In genomic region chr2:73971722-73972121, GRCh38 we compare ENCODE assay signal across 14 cellular contexts. TPM values are rescaled to one million over a fixed set of nuclear protein-coding genes. Genes with fewer than 3 reads are reported as not detected.
DNase-seq lines count a peak whose midpoint lies in the region; ATAC-seq and TF ChIP-seq lines count a peak whose summit lies in the region.
"Had no signal": no experiment of that assay in that cellular context is flagged by ENCODE, and none has a peak within 500 bp of the region (broad histone marks: within the 10 kb centered on the region; RNA-seq: fewer than 3 reads in every experiment).

No MANE protein-coding gene starts in this region.

- H3K27me3 ChIP-seq in Karpas-422 (ENCODE audit: low read length) = no peaks in the 10 kb centered on the region
- H3K27me3 ChIP-seq: left lung had no signal

- no peak overlapping the region for H3K9ac ChIP-seq in Karpas-422 (ENCODE audit: low read length)

- H3K36me3 ChIP-seq in mucosa of descending colon (ENCODE audit: low read depth) = no peaks in the 10 kb centered on the region
- no peaks in the 10 kb centered on the region for H3K36me3 ChIP-seq in Karpas-422 (ENCODE audit: insufficient read depth, low read length)
- H3K36me3 ChIP-seq: left lung, thoracic aorta had no signal

- H3K4me2 ChIP-seq in Karpas-422 (ENCODE audit: low read depth, low read length, poor library complexity, severe bottlenecking) = no peak overlapping the region

- peak overlapping the region; percentile 53 for H3K4me3 Mint-ChIP-seq in activated CD8-positive, alpha-beta T cell treated with anti-CD3 and anti-CD28 coated beads, Interleukin-2, amount 10 ng/mL, durations not matched to agents 7 days and 5 days

- DNase-seq in DMS153 treated with DMSO at 0.1 percent for 48 hours (lab: John Stamatoyannopoulos, UW; ENCODE audit: unreplicated experiment) (peak; percentile 3), DMS153 (lab: John Stamatoyannopoulos, UW) (no peak), GM04503 (ENCODE audit: low read depth) (peak; percentile 30), mucosa of descending colon (no peak), D341Med (ENCODE audit: low spot score) (no peak), Karpas-422 (no peak)
- no peak for DNase-seq in activated CD8-positive, alpha-beta T cell treated with anti-CD3 and anti-CD28 coated beads, Interleukin-2, amount 10 ng/mL, durations not matched to agents 7 days and 5 days
- DNase-seq: NCI-H187 treated with DMSO at 0.1 percent for 48 hours, NCI-H82, SIG-M5 had no signal

- H3K4me1 Mint-ChIP-seq in activated CD8-positive, alpha-beta T cell treated with anti-CD3 and anti-CD28 coated beads, Interleukin-2, amount 10 ng/mL, durations not matched to agents 7 days and 5 days (ENCODE audit: low read depth) = peaks cover 63% of the 10 kb centered on the region

- H3K36me3 Mint-ChIP-seq in activated CD8-positive, alpha-beta T cell treated with anti-CD3 and anti-CD28 coated beads, Interleukin-2, amount 10 ng/mL, durations not matched to agents 7 days and 5 days (ENCODE audit: low read depth) = no peaks in the 10 kb centered on the region

- H3K4me1 ChIP-seq in mucosa of descending colon (ENCODE audit: low read depth) (peaks cover 20% of the 10 kb centered on the region), Karpas-422 (ENCODE audit: low read length) (peaks cover 21% of the 10 kb centered on the region)

- no peak overlapping the region for H2AFZ ChIP-seq in Karpas-422 (ENCODE audit: low read length)

- no peak for TF ChIP-seq CTCF in mucosa of descending colon (IDR thresholded peaks at IDR 0.05)

- POLR2A ChIA-PET in activated CD8-positive, alpha-beta T cell treated with anti-CD3 and anti-CD28 coated beads, Interleukin-2, amount 10 ng/mL, durations not matched to agents 7 days and 5 days (lab: Charles Lee) = interaction anchor here (0.6 to 3.5 kb wide), 10 partner anchors 7 to 558 kb away, joined by 3 to 27 read pairs (median 3); partner anchors contain the start of genes AUP1, DGUOK, HTRA2 and MOB1A

- H3K79me2 ChIP-seq in Karpas-422 (ENCODE audit: low read length) = no peaks in the 10 kb centered on the region

- peaks cover 12% of the 10 kb centered on the region; the same call in 1 of the 2 replicates for H4K20me1 ChIP-seq in Karpas-422 (ENCODE audit: insufficient read depth, low read depth, low read length)

- H3K27ac Mint-ChIP-seq in activated CD8-positive, alpha-beta T cell treated with anti-CD3 and anti-CD28 coated beads, Interleukin-2, amount 10 ng/mL, durations not matched to agents 7 days and 5 days = peak overlapping the region; percentile 87

- intact Hi-C loops in mucosa of descending colon (cut with DNase I, micrococcal nuclease) = no loop called here

- H3K9me3 ChIP-seq in mucosa of descending colon (no peaks in the 10 kb centered on the region), Karpas-422 (ENCODE audit: low read length) (no peaks in the 10 kb centered on the region)
- H3K9me3 ChIP-seq: left lung, thoracic aorta had no signal

- no peaks in the 10 kb centered on the region for H3K27me3 Mint-ChIP-seq in activated CD8-positive, alpha-beta T cell treated with anti-CD3 and anti-CD28 coated beads, Interleukin-2, amount 10 ng/mL, durations not matched to agents 7 days and 5 days (ENCODE audit: low read depth)

- CTCF ChIA-PET in activated CD8-positive, alpha-beta T cell treated with anti-CD3 and anti-CD28 coated beads, Interleukin-2, amount 10 ng/mL, durations not matched to agents 7 days and 5 days (lab: Charles Lee) = interaction anchor here (1.0 to 2.9 kb wide), 6 partner anchors 9 to 180 kb away, joined by 3 to 10 read pairs (median 5); no protein-coding TSS in a partner anchor

- no peak for ATAC-seq in activated CD8-positive, alpha-beta T cell treated with anti-CD3 and anti-CD28 coated beads, Interleukin-2, amount 10 ng/mL, durations not matched to agents 7 days and 5 days
- peak; percentile 37 for ATAC-seq in mucosa of descending colon
- ATAC-seq in GM21423 (IDR thresholded peaks at IDR 0.05; ENCODE audit: unreplicated experiment) = no peak

- H3K9me2 ChIP-seq in Karpas-422 (replicated peaks; ENCODE audit: insufficient read depth, low read length) = no peaks in the 10 kb centered on the region

- no peaks in the 10 kb centered on the region for H3K9me3 Mint-ChIP-seq in activated CD8-positive, alpha-beta T cell treated with anti-CD3 and anti-CD28 coated beads, Interleukin-2, amount 10 ng/mL, durations not matched to agents 7 days and 5 days (ENCODE audit: insufficient read depth)

- no peak overlapping the region for H3K27ac ChIP-seq in Karpas-422 (ENCODE audit: low read length)
- H3K27ac ChIP-seq: 22Rv1 had no signal

- H3K4me3 ChIP-seq in mucosa of descending colon (no peak overlapping the region), Karpas-422 (ENCODE audit: low read length) (no peak overlapping the region)
- H3K4me3 ChIP-seq: left lung had no signal

RNA-seq across cellular contexts. Expression of gene TET3, which starts 13.0 kb away (rescaled TPM):
- total RNA-seq in activated CD8-positive, alpha-beta T cell treated with anti-CD3 and anti-CD28 coated beads, Interleukin-2, amount 10 ng/mL, durations not matched to agents 7 days and 5 days = 10 to 100 TPM; 20.4 to 20.9 TPM
- total RNA-seq in mucosa of descending colon = 10 to 100 TPM; 16.6 to 28.7 (median 21.9) TPM
- total RNA-seq in Karpas-422 (2014; rRNA removed; shearing (Covaris generic); ENCODE audit: low replicate concordance) = 11.6 and 13.6 TPM in 2 replicates

RNA-seq across cellular contexts. Expression of gene DGUOK, which starts 45.0 kb away (rescaled TPM):
- total RNA-seq in activated CD8-positive, alpha-beta T cell treated with anti-CD3 and anti-CD28 coated beads, Interleukin-2, amount 10 ng/mL, durations not matched to agents 7 days and 5 days = 10 to 100 TPM; 71.5 to 72.1 TPM
- 10 to 100 TPM; 36.5 to 61.3 (median 57.8) TPM for total RNA-seq in mucosa of descending colon
- total RNA-seq in Karpas-422 (2014; rRNA removed; shearing (Covaris generic); ENCODE audit: low replicate concordance) = 88.0 and 130 TPM in 2 replicates

Comparison
In these comparisons a context has a peak if more than half of its experiments do, and no peak if none do; other contexts are left out.
1. DNase-seq: peak in DMS153 treated with DMSO at 0.1 percent for 48 hours (single experiment) and GM04503 (single experiment); none in DMS153 (single experiment), activated CD8-positive, alpha-beta T cell treated with anti-CD3 and anti-CD28 coated beads, Interleukin-2, amount 10 ng/mL, durations not matched to agents 7 days and 5 days (single experiment), mucosa of descending colon (0 of 3), D341Med (single experiment) and Karpas-422 (single experiment).